ENCODE assay signal across 28 cellular contexts in genomic region chr20:46507760-46508407, GRCh38. TPM values are rescaled to one million over a fixed set of nuclear protein-coding genes. Genes with fewer than 3 reads are reported as not detected.
DNase-seq lines count a peak whose midpoint lies in the region; ATAC-seq, FAIRE-seq and TF ChIP-seq lines count a peak whose summit lies in the region.
"Had no signal": no experiment of that assay in that cellular context is flagged by ENCODE, and none has a peak within 500 bp of the region (broad histone marks: within the 10 kb centered on the region; RNA-seq: fewer than 3 reads in every experiment).

No MANE protein-coding gene starts in this region.

- CTCF ChIA-PET in activated CD4-positive, alpha-beta memory T cell treated with anti-CD3 and anti-CD28 coated beads for 36 hours (lab: Charles Lee): no interaction called here
- CTCF ChIA-PET in activated CD4-positive, alpha-beta memory T cell treated with anti-CD3 and anti-CD28 coated beads, Interleukin-2, amount 10 ng/mL, durations not matched to agents 7 days and 5 days (lab: Charles Lee): no interaction called here
- CTCF ChIA-PET in HepG2 (lab: Yijun Ruan, JAX; ENCODE audit: low intra/inter-chr PET ratio, low total read pairs): no interaction called here

- H3K36me3 Mint-ChIP-seq in activated CD4-positive, alpha-beta memory T cell treated with anti-CD3 and anti-CD28 coated beads for 36 hours: peaks cover 11% of the 10 kb centered on the region
- H3K36me3 Mint-ChIP-seq in activated CD4-positive, alpha-beta memory T cell treated with anti-CD3 and anti-CD28 coated beads, Interleukin-2, amount 10 ng/mL, durations not matched to agents 7 days and 5 days (ENCODE audit: low read depth): peaks cover 24% of the 10 kb centered on the region
- H3K36me3 Mint-ChIP-seq in activated T-helper 17 cell treated with anti-CD3 and anti-CD28 coated beads, Interleukin-2, amount 50 U/mL, for 72 hours (ENCODE audit: low read depth): no peaks in the 10 kb centered on the region

- POLR2A ChIA-PET in activated CD4-positive, alpha-beta memory T cell treated with anti-CD3 and anti-CD28 coated beads for 36 hours (lab: Charles Lee): no interaction called here
- POLR2A ChIA-PET in activated CD4-positive, alpha-beta memory T cell treated with anti-CD3 and anti-CD28 coated beads, Interleukin-2, amount 10 ng/mL, durations not matched to agents 7 days and 5 days (lab: Charles Lee): no interaction called here
- POLR2A ChIA-PET in HepG2 (lab: Yijun Ruan, JAX): no interaction called here

- H3K9me3 Mint-ChIP-seq in activated CD4-positive, alpha-beta memory T cell treated with anti-CD3 and anti-CD28 coated beads for 36 hours: peaks cover 10% of the 10 kb centered on the region
- H3K9me3 Mint-ChIP-seq in activated CD4-positive, alpha-beta memory T cell treated with anti-CD3 and anti-CD28 coated beads, Interleukin-2, amount 10 ng/mL, durations not matched to agents 7 days and 5 days: peaks cover 26% of the 10 kb centered on the region
- peaks cover 10% of the 10 kb centered on the region for H3K9me3 Mint-ChIP-seq in activated T-helper 17 cell treated with anti-CD3 and anti-CD28 coated beads, Interleukin-2, amount 50 U/mL, for 72 hours

- peaks cover 52% of the 10 kb centered on the region for H3K27me3 Mint-ChIP-seq in activated CD4-positive, alpha-beta memory T cell treated with anti-CD3 and anti-CD28 coated beads for 36 hours
- peaks cover 18% of the 10 kb centered on the region for H3K27me3 Mint-ChIP-seq in activated CD4-positive, alpha-beta memory T cell treated with anti-CD3 and anti-CD28 coated beads, Interleukin-2, amount 10 ng/mL, durations not matched to agents 7 days and 5 days
- peaks cover 48% of the 10 kb centered on the region for H3K27me3 Mint-ChIP-seq in activated T-helper 17 cell treated with anti-CD3 and anti-CD28 coated beads, Interleukin-2, amount 50 U/mL, for 72 hours

- H4K20me1 ChIP-seq in HepG2 (ENCODE audit: insufficient read depth, low read length): no peaks in the 10 kb centered on the region

- H2AFZ ChIP-seq in HepG2 (ENCODE audit: low read length): no peak overlapping the region

- 33% methylated on average over 4 of the region's 4 CpGs for WGBS in HepG2 (ENCODE audit: low lambda C conversion rate)
- 60% methylated on average over 4 of the region's 4 CpGs for WGBS in right lobe of liver (ENCODE audit: insufficient coverage, low coverage, low lambda C conversion rate, missing lambda C conversion rate)
- 85% methylated on average over 4 of the region's 4 CpGs for WGBS in right cardiac atrium

- no peak overlapping the region for H3K4me3 ChIP-seq in HepG2 (replicated peaks in 1 of 3; ENCODE audit: insufficient read depth in 1 of 3, low read depth in 2 of 3, low read length in 3 of 3)
- no peak overlapping the region for H3K4me3 ChIP-seq in right lobe of liver
- no peak overlapping the region for H3K4me3 ChIP-seq in right cardiac atrium (ENCODE audit: low read length)
- H3K4me3 ChIP-seq: SK-N-MC had no signal

- peaks cover 25% of the 10 kb centered on the region for H3K4me1 Mint-ChIP-seq in activated CD4-positive, alpha-beta memory T cell treated with anti-CD3 and anti-CD28 coated beads for 36 hours (ENCODE audit: low read depth)
- peaks cover 23% of the 10 kb centered on the region for H3K4me1 Mint-ChIP-seq in activated CD4-positive, alpha-beta memory T cell treated with anti-CD3 and anti-CD28 coated beads, Interleukin-2, amount 10 ng/mL, durations not matched to agents 7 days and 5 days
- H3K4me1 Mint-ChIP-seq in activated T-helper 17 cell treated with anti-CD3 and anti-CD28 coated beads, Interleukin-2, amount 50 U/mL, for 72 hours: peaks cover 13% of the 10 kb centered on the region

- peak; percentile 15 for DNase-seq in activated CD4-positive, alpha-beta memory T cell treated with anti-CD3 and anti-CD28 coated beads for 36 hours
- DNase-seq in activated CD4-positive, alpha-beta memory T cell treated with anti-CD3 and anti-CD28 coated beads, Interleukin-2, amount 10 ng/mL, durations not matched to agents 7 days and 5 days: no peak
- no peak for DNase-seq in HepG2 (ENCODE audit: low spot score)
- DNase-seq in right lobe of liver: no peak
- DNase-seq in DMS79 (lab: John Stamatoyannopoulos, UW): no peak
- no peak for DNase-seq in right cardiac atrium
- DNase-seq: BE2C; DMS53; EL; GF-D8; MM.1S; NCI-H1048; NCI-H1417 treated with DMSO at 0.1 percent for 48 hours; NCI-H187 treated with DMSO at 0.1 percent for 48 hours; NCI-H2107; NCI-H2227 treated with DMSO at 0.1 percent for 48 hours; NCI-H510A treated with DMSO at 0.1 percent for 48 hours; NCI-H748 treated with DMSO at 0.1 percent for 48 hours; NK-92 treated with Interleukin-12 subunit alpha and Interleukin-12 subunit beta, amount 100 ng/mL, for 24 hours; SHP77 treated with DMSO at 0.1 percent for 48 hours had no signal

- no TSS peak for BruUV-seq in HepG2 (replicated peaks; lab: Mats Ljungman, UMichigan)

- no peaks in the 10 kb centered on the region for H3K36me3 ChIP-seq in HepG2 (replicated peaks in 1 of 2; ENCODE audit: control insufficient read depth in 1 of 2, insufficient read depth in 2 of 2, low read length in 2 of 2)
- H3K36me3 ChIP-seq in right lobe of liver: no peaks in the 10 kb centered on the region
- H3K36me3 ChIP-seq: BE2C had no signal

- H3K4me3 Mint-ChIP-seq in activated CD4-positive, alpha-beta memory T cell treated with anti-CD3 and anti-CD28 coated beads for 36 hours: no peak overlapping the region
- no peak overlapping the region for H3K4me3 Mint-ChIP-seq in activated CD4-positive, alpha-beta memory T cell treated with anti-CD3 and anti-CD28 coated beads, Interleukin-2, amount 10 ng/mL, durations not matched to agents 7 days and 5 days
- no peak overlapping the region for H3K4me3 Mint-ChIP-seq in activated T-helper 17 cell treated with anti-CD3 and anti-CD28 coated beads, Interleukin-2, amount 50 U/mL, for 72 hours

- FAIRE-seq in HepG2 (lab: Jason Lieb, UNC): no peak
- FAIRE-seq: D721Med, GM19239, H1 had no signal

- no peak for TF ChIP-seq EP300 in HepG2 (IDR thresholded peaks at IDR 0.05; ENCODE audit: low read depth in 2 of 2, low read length in 2 of 2)
- TF ChIP-seq EP300 in HepG2 (CRISPR knock-in tag; IDR thresholded peaks at IDR 0.05; ENCODE audit: borderline replicate concordance): no peak

- no peak overlapping the region for H3K4me2 ChIP-seq in HepG2 (ENCODE audit: low read depth, low read length)

- intact Hi-C loops in activated CD4-positive, alpha-beta memory T cell treated with anti-CD3 and anti-CD28 coated beads for 36 hours (cut with micrococcal nuclease): no loop called here
- intact Hi-C loops in HepG2 (cut with micrococcal nuclease; ENCODE audit: unreplicated experiment): no loop called here
- intact Hi-C loops in right lobe of liver (cut with DNase I): no loop called here
- intact Hi-C loops in right cardiac atrium (cut with DNase I): no loop called here

- H3K27ac ChIP-seq in HepG2 (ENCODE audit: extremely low read length, insufficient read depth, low read length) (no peak overlapping the region), right lobe of liver (no peak overlapping the region), right cardiac atrium (ENCODE audit: low read length) (no peak overlapping the region)
- H3K27ac ChIP-seq: RWPE1, SK-N-MC had no signal

- no peaks in the 10 kb centered on the region for H3K79me2 ChIP-seq in HepG2 (ENCODE audit: insufficient read depth, low read length)

- H3K4me1 ChIP-seq in HepG2 (ENCODE audit: insufficient read depth, low read length) (no peaks in the 10 kb centered on the region), right lobe of liver (peaks cover 0 to 5% (median 0%) of the 10 kb centered on the region in 4 donors), right cardiac atrium (ENCODE audit: control insufficient read depth, insufficient read depth, low read length) (no peaks in the 10 kb centered on the region)
- H3K4me1 ChIP-seq: BE2C had no signal

- TF ChIP-seq CTCF in HepG2 (CRISPR knock-in tag; IDR thresholded peaks at IDR 0.05) (no peak), right lobe of liver (IDR thresholded peaks at IDR 0.05) (no peak)

- H3K27ac Mint-ChIP-seq in activated CD4-positive, alpha-beta memory T cell treated with anti-CD3 and anti-CD28 coated beads for 36 hours: peak overlapping the region; percentile 20
- no peak overlapping the region for H3K27ac Mint-ChIP-seq in activated CD4-positive, alpha-beta memory T cell treated with anti-CD3 and anti-CD28 coated beads, Interleukin-2, amount 10 ng/mL, durations not matched to agents 7 days and 5 days
- H3K27ac Mint-ChIP-seq in activated T-helper 17 cell treated with anti-CD3 and anti-CD28 coated beads, Interleukin-2, amount 50 U/mL, for 72 hours: no peak overlapping the region

- H3K9me3 ChIP-seq in HepG2 (ENCODE audit: low read length) (no peaks in the 10 kb centered on the region), right lobe of liver (peaks cover 0 to 12% (median 3%) of the 10 kb centered on the region in 4 donors), right cardiac atrium (ENCODE audit: control insufficient read depth, low read length) (no peaks in the 10 kb centered on the region)
- H3K9me3 ChIP-seq: BE2C had no signal

- in situ Hi-C loops in HepG2 (cut with HindIII; ENCODE audit: extremely low pct_ligation_motif_present, low pct_unique_long_range_greater_than_20kb): no loop called here

- no peak for TF ChIP-seq RAD21 in HepG2 (CRISPR knock-in tag; IDR thresholded peaks at IDR 0.05)

- no peak for TF ChIP-seq POLR2A in HepG2 (IDR thresholded peaks at IDR 0.05; ENCODE audit: insufficient read depth in 1 of 2, low read depth in 2 of 2, low read length in 2 of 2)
- TF ChIP-seq POLR2A in right lobe of liver (IDR thresholded peaks at IDR 0.05): no peak

- ATAC-seq in HepG2 (no peak), right lobe of liver (no peak), right cardiac atrium (no peak)
- ATAC-seq in activated T-helper 17 cell treated with anti-CD3 and anti-CD28 coated beads, Interleukin-2, amount 50 U/mL, for 72 hours (replicated peaks): peak; percentile 96
- ATAC-seq: HCT116 had no signal

- H3K27me3 ChIP-seq in HepG2 (ENCODE audit: control insufficient read depth in 1 of 2, insufficient read depth in 2 of 2, low read length in 2 of 2) (peaks cover 0 to 2% of the 10 kb centered on the region in 2 experiments; a peak in 2 of 5 replicates), right lobe of liver (no peaks in the 10 kb centered on the region), right cardiac atrium (ENCODE audit: control insufficient read depth, insufficient read depth) (no peaks in the 10 kb centered on the region)

- no peak overlapping the region for H3K9ac ChIP-seq in HepG2 (ENCODE audit: insufficient read depth, low read depth, low read length)

RNA-seq across cellular contexts. Expression of gene ZNF334, which starts 5.5 kb away (rescaled TPM):
- 1 to 10 TPM; 1.1 to 2.2 TPM for total RNA-seq in activated CD4-positive, alpha-beta memory T cell treated with anti-CD3 and anti-CD28 coated beads for 36 hours
- total RNA-seq in activated CD4-positive, alpha-beta memory T cell treated with anti-CD3 and anti-CD28 coated beads, Interleukin-2, amount 10 ng/mL, durations not matched to agents 7 days and 5 days: 1 to 10 TPM; 1.4 TPM
- total RNA-seq in HepG2 (2016; rRNA removed; fragmentation: Illumina TruSeq; extraction: Trizol) (4.8 and 5.3 TPM in 2 replicates), right lobe of liver (1 to 10 TPM in 3 of 6 experiments, under 1 TPM in 3; 0.55 to 2.8 (median 1.3) TPM), right cardiac atrium (1 to 10 TPM; 1.1 to 3.2 (median 1.6) TPM)
- total RNA-seq in HepG2 (2016; cell fraction: cytosol; rRNA removed; fragmentation: Illumina TruSeq; extraction: Trizol; ENCODE audit: low read depth): 0.88 and 1.0 TPM in 2 replicates
- total RNA-seq in HepG2 (2016; cell fraction: insoluble cytoplasmic fraction; rRNA removed; fragmentation: Illumina TruSeq; extraction: Trizol): 4.7 and 5.1 TPM in 2 replicates
- total RNA-seq in HepG2 (2016; cell fraction: membrane; rRNA removed; fragmentation: Illumina TruSeq; extraction: Trizol): 1.7 and 2.4 TPM in 2 replicates
- 11.4 and 12.3 TPM in 2 replicates for total RNA-seq in HepG2 (2016; cell fraction: nucleus; rRNA removed; fragmentation: Illumina TruSeq; extraction: Trizol)
- polyA plus RNA-seq in HepG2 (2011; rRNA removed) (6.9 and 7.8 TPM in 2 replicates), right cardiac atrium (1.1 TPM)
- 1.3 and 1.9 TPM in 2 replicates for polyA plus RNA-seq in HepG2 (2011; cell fraction: cytosol; rRNA removed)
- polyA plus RNA-seq in HepG2 (2011; cell fraction: nucleus; rRNA removed): 15.7 and 19.6 TPM in 2 replicates
- 3.0 and 4.6 TPM in 2 replicates for polyA plus RNA-seq in HepG2 (2012)
- 0.20 and 0.32 TPM in 2 replicates for polyA plus RNA-seq in HepG2 (2016; cell fraction: cytosol; fragmentation: Illumina TruSeq; extraction: Trizol; ENCODE audit: low read depth)
- polyA plus RNA-seq in HepG2 (2016; cell fraction: insoluble cytoplasmic fraction; fragmentation: Illumina TruSeq; extraction: Trizol; ENCODE audit: low read depth): 4.3 and 4.8 TPM in 2 replicates
- 0.69 and 0.77 TPM in 2 replicates for polyA plus RNA-seq in HepG2 (2016; cell fraction: membrane; fragmentation: Illumina TruSeq; extraction: Trizol; ENCODE audit: low read depth)
- polyA plus RNA-seq in HepG2 (2016; cell fraction: nucleus; fragmentation: Illumina TruSeq; extraction: Trizol; ENCODE audit: insufficient read depth, low read depth): 31.6 and 32.6 TPM in 2 replicates
- 2.8 TPM in 1 of 2 replicates, not detected in the other for polyA minus RNA-seq in HepG2 (2011; rRNA and poly(A)+ RNA removed; ENCODE audit: low replicate concordance)
- polyA minus RNA-seq in HepG2 (2011; cell fraction: cytosol; rRNA and poly(A)+ RNA removed): 1.7 and 1.8 TPM in 2 replicates
- 22.5 and 32.0 TPM in 2 replicates for polyA minus RNA-seq in HepG2 (2011; cell fraction: nucleus; rRNA and poly(A)+ RNA removed)
- 1 to 10 TPM in 1 of 2 donors, under 1 TPM in 1; 0.76 to 3.0 TPM for total RNA-seq in activated T-helper 17 cell treated with anti-CD3 and anti-CD28 coated beads, Interleukin-2, amount 50 U/mL, for 72 hours

RNA-seq across cellular contexts. Expression of gene OCSTAMP, which starts 42.6 kb away (rescaled TPM):
- total RNA-seq in activated CD4-positive, alpha-beta memory T cell treated with anti-CD3 and anti-CD28 coated beads for 36 hours: under 1 TPM; 0.64 to 0.73 TPM
- under 1 TPM in 1 of 2 experiments, not detected in 1; 0.15 TPM for total RNA-seq in activated CD4-positive, alpha-beta memory T cell treated with anti-CD3 and anti-CD28 coated beads, Interleukin-2, amount 10 ng/mL, durations not matched to agents 7 days and 5 days
- total RNA-seq in HepG2 (2016; rRNA removed; fragmentation: Illumina TruSeq; extraction: Trizol) (not detected in 2 replicates), right lobe of liver (not detected), right cardiac atrium (not detected)
- total RNA-seq in HepG2 (2016; cell fraction: cytosol; rRNA removed; fragmentation: Illumina TruSeq; extraction: Trizol; ENCODE audit: low read depth): not detected in 2 replicates
- total RNA-seq in HepG2 (2016; cell fraction: insoluble cytoplasmic fraction; rRNA removed; fragmentation: Illumina TruSeq; extraction: Trizol): not detected in 2 replicates
- not detected in 2 replicates for total RNA-seq in HepG2 (2016; cell fraction: membrane; rRNA removed; fragmentation: Illumina TruSeq; extraction: Trizol)
- total RNA-seq in HepG2 (2016; cell fraction: nucleus; rRNA removed; fragmentation: Illumina TruSeq; extraction: Trizol): not detected in 2 replicates
- polyA plus RNA-seq in HepG2 (2011; rRNA removed) (not detected in 2 replicates), right cardiac atrium (not detected)
- not detected in 2 replicates for polyA plus RNA-seq in HepG2 (2011; cell fraction: cytosol; rRNA removed)
- polyA plus RNA-seq in HepG2 (2011; cell fraction: nucleus; rRNA removed): not detected in 2 replicates
- not detected in 2 replicates for polyA plus RNA-seq in HepG2 (2012)
- not detected in 2 replicates for polyA plus RNA-seq in HepG2 (2016; cell fraction: cytosol; fragmentation: Illumina TruSeq; extraction: Trizol; ENCODE audit: low read depth)
- not detected in 2 replicates for polyA plus RNA-seq in HepG2 (2016; cell fraction: insoluble cytoplasmic fraction; fragmentation: Illumina TruSeq; extraction: Trizol; ENCODE audit: low read depth)
- polyA plus RNA-seq in HepG2 (2016; cell fraction: membrane; fragmentation: Illumina TruSeq; extraction: Trizol; ENCODE audit: low read depth): not detected in 2 replicates
- polyA plus RNA-seq in HepG2 (2016; cell fraction: nucleus; fragmentation: Illumina TruSeq; extraction: Trizol; ENCODE audit: insufficient read depth, low read depth): not detected in 2 replicates
- polyA minus RNA-seq in HepG2 (2011; rRNA and poly(A)+ RNA removed; ENCODE audit: low replicate concordance): not detected in 2 replicates
- polyA minus RNA-seq in HepG2 (2011; cell fraction: cytosol; rRNA and poly(A)+ RNA removed): not detected in 2 replicates
- not detected in 2 replicates for polyA minus RNA-seq in HepG2 (2011; cell fraction: nucleus; rRNA and poly(A)+ RNA removed)
- 1 to 10 TPM in 1 of 2 donors, under 1 TPM in 1; 0.11 to 1.1 TPM for total RNA-seq in activated T-helper 17 cell treated with anti-CD3 and anti-CD28 coated beads, Interleukin-2, amount 50 U/mL, for 72 hours
- total RNA-seq: A673 had no signal
